In genomic region chr12:6697584-6698351, GRCh38 we compare ENCODE assay signal across 8 cellular contexts. TPM values are rescaled to one million over a fixed set of nuclear protein-coding genes. Genes with fewer than 3 reads are reported as not detected.
DNase-seq lines count a peak whose midpoint lies in the region; ATAC-seq and TF ChIP-seq lines count a peak whose summit lies in the region.

No MANE protein-coding gene starts in this region.

- DNase-seq in Calu3 (peak; percentile 55), GM23248 (peak; percentile 81), RPMI7951 (ENCODE audit: low read depth) (peak; percentile 76), retina (peak; percentile 56), Kasumi-1 (lab: John Stamatoyannopoulos, UW) (no peak), mesenteric fat pad (ENCODE audit: low spot score) (no peak)

- H3K4me3 Mint-ChIP-seq in Calu3 (ENCODE audit: low read depth, unreplicated experiment), result no peak overlapping the region

- H3K36me3 Mint-ChIP-seq in Calu3 (ENCODE audit: insufficient read depth, unreplicated experiment), result no peaks in the 10 kb centered on the region

- no peak overlapping the region for H2AFZ ChIP-seq in GM23248

- H3K9me3 Mint-ChIP-seq in Calu3 (ENCODE audit: low read depth, unreplicated experiment), result no peaks in the 10 kb centered on the region

- peak; percentile 39 for ATAC-seq in esophagus mucosa
- ATAC-seq in GM21381 (IDR thresholded peaks at IDR 0.05; ENCODE audit: unreplicated experiment), result no peak

- H3K4me3 ChIP-seq in GM23248, result no peak overlapping the region

- H3K9me3 ChIP-seq in GM23248 (ENCODE audit: low read depth), result no peaks in the 10 kb centered on the region

- no TSS peak for BruUV-seq in Calu3 (replicated peaks; lab: Mats Ljungman, UMichigan)

- CTCF ChIA-PET in Calu3 (lab: Charles Lee), result interaction anchor here (1.1 to 2.6 kb wide), 2 partner anchors 8 to 62 kb away, joined by 5 to 8 read pairs; partner anchors contain the start of genes LPAR5 and ZNF384

- no peak overlapping the region for H3K9ac ChIP-seq in GM23248

- in situ Hi-C loops in GM23248 (cut with MboI), result no loop called here

- H3F3A ChIP-seq in GM23248 (ENCODE audit: insufficient read depth), result no peaks in the 10 kb centered on the region

- H3K36me3 ChIP-seq in GM23248 (ENCODE audit: low read depth), result no peaks in the 10 kb centered on the region

- no peak overlapping the region for H3K4me2 ChIP-seq in GM23248 (ENCODE audit: unreplicated experiment)

- peaks cover 100% of the 10 kb centered on the region for H3K27me3 Mint-ChIP-seq in Calu3 (ENCODE audit: unreplicated experiment)

- H4K20me1 ChIP-seq in GM23248 (ENCODE audit: insufficient read depth), result no peaks in the 10 kb centered on the region

- peak; percentile 74 for TF ChIP-seq CTCF in Calu3 (IDR thresholded peaks at IDR 0.05; ENCODE audit: unreplicated experiment)

- 60 to 61% methylated on average over 14 to 17 of the region's 17 CpGs for WGBS in GM23248 (ENCODE audit: low coverage in 1 of 2, low lambda C conversion rate in 2 of 2, missing lambda C conversion rate in 2 of 2), 2 experiments

- intact Hi-C loops in Calu3 (cut with micrococcal nuclease; ENCODE audit: unreplicated experiment), result loop anchor here (5.0 kb wide), 1 partner anchor 80 kb away; no protein-coding TSS in a partner anchor

- no peaks in the 10 kb centered on the region for H3K4me1 ChIP-seq in GM23248 (ENCODE audit: insufficient read depth)

- peaks cover 18% of the 10 kb centered on the region for H3K27me3 ChIP-seq in GM23248 (replicated peaks; ENCODE audit: insufficient read depth)

- H3K27ac Mint-ChIP-seq in Calu3 (ENCODE audit: unreplicated experiment), result no peak overlapping the region

- no peaks in the 10 kb centered on the region for H3K79me2 ChIP-seq in GM23248 (ENCODE audit: insufficient read depth)

- H3K27ac ChIP-seq in GM23248, result no peak overlapping the region

- H3K9me2 ChIP-seq in GM23248 (ENCODE audit: insufficient read depth), result no peaks in the 10 kb centered on the region

- no peaks in the 10 kb centered on the region for H3K4me1 Mint-ChIP-seq in Calu3 (ENCODE audit: low read depth, unreplicated experiment)

RNA-seq across cellular contexts. Expression of gene PIANP, which starts 2.8 kb away (rescaled TPM):
- not detected in 2 replicates for total RNA-seq in Calu3 (2022)
- 0.11 TPM in 1 of 2 replicates, not detected in the other for total RNA-seq in GM23248 (2014; rRNA removed; shearing (Covaris generic))
- 0.60 and 0.75 TPM in 2 replicates for polyA plus RNA-seq in GM23248 (2016; fragmentation: Nextera tagmentation; extraction: Ambion mirVana)
- total RNA-seq in RPMI7951 (2014; rRNA removed; shearing (Covaris generic)), result 0.12 and 1.5 TPM in 2 replicates
- total RNA-seq in esophagus mucosa, result not detected
- total RNA-seq in mesenteric fat pad, result 0.16 TPM

RNA-seq across cellular contexts. Expression of gene ZNF384, which starts 8.6 kb away (rescaled TPM):
- total RNA-seq in Calu3 (2022) (64.9 and 68.5 TPM in 2 replicates), esophagus mucosa (22.8 TPM), mesenteric fat pad (39.3 TPM)
- total RNA-seq in GM23248 (2014; rRNA removed; shearing (Covaris generic)), result 17.3 and 26.2 TPM in 2 replicates
- polyA plus RNA-seq in GM23248 (2016; fragmentation: Nextera tagmentation; extraction: Ambion mirVana), result 23.6 and 26.0 TPM in 2 replicates
- 13.7 and 18.0 TPM in 2 replicates for total RNA-seq in RPMI7951 (2014; rRNA removed; shearing (Covaris generic))

RNA-seq across cellular contexts. Expression of gene COPS7A, which starts 26.1 kb away (rescaled TPM):
- total RNA-seq in Calu3 (2022), result 47.3 and 55.3 TPM in 2 replicates
- total RNA-seq in GM23248 (2014; rRNA removed; shearing (Covaris generic)), result 94.5 and 123 TPM in 2 replicates
- polyA plus RNA-seq in GM23248 (2016; fragmentation: Nextera tagmentation; extraction: Ambion mirVana), result 133 and 135 TPM in 2 replicates
- total RNA-seq in RPMI7951 (2014; rRNA removed; shearing (Covaris generic)), result 61.0 and 63.3 TPM in 2 replicates
- total RNA-seq in esophagus mucosa, result 54.3 TPM
- 57.5 TPM for total RNA-seq in mesenteric fat pad

RNA-seq across cellular contexts. Expression of gene ING4, which starts 34.8 kb away (rescaled TPM):
- total RNA-seq in Calu3 (2022) (24.9 and 26.6 TPM in 2 replicates), esophagus mucosa (15.4 TPM), mesenteric fat pad (16.7 TPM)
- total RNA-seq in GM23248 (2014; rRNA removed; shearing (Covaris generic)), result 31.7 and 39.1 TPM in 2 replicates
- polyA plus RNA-seq in GM23248 (2016; fragmentation: Nextera tagmentation; extraction: Ambion mirVana), result 43.5 and 46.0 TPM in 2 replicates
- 32.7 and 33.3 TPM in 2 replicates for total RNA-seq in RPMI7951 (2014; rRNA removed; shearing (Covaris generic))

RNA-seq across cellular contexts. Expression of gene ACRBP, which starts 50.5 kb away (rescaled TPM):
- total RNA-seq in Calu3 (2022) (2.9 and 4.1 TPM in 2 replicates), esophagus mucosa (0.56 TPM), mesenteric fat pad (2.5 TPM)
- not detected in 2 replicates for total RNA-seq in GM23248 (2014; rRNA removed; shearing (Covaris generic))
- not detected in 2 replicates for polyA plus RNA-seq in GM23248 (2016; fragmentation: Nextera tagmentation; extraction: Ambion mirVana)
- 0.48 TPM in 1 of 2 replicates, not detected in the other for total RNA-seq in RPMI7951 (2014; rRNA removed; shearing (Covaris generic))

Comparison
In these comparisons a context has a peak if more than half of its experiments do, and no peak if none do; other contexts are left out.
1. DNase-seq: peak in Calu3 (single experiment), GM23248 (single experiment), RPMI7951 (single experiment) and retina (single experiment); none in Kasumi-1 (0 of 2) and mesenteric fat pad (single experiment).